ENCODE assay signal across 11 cellular contexts in the genomic region with DNA sequence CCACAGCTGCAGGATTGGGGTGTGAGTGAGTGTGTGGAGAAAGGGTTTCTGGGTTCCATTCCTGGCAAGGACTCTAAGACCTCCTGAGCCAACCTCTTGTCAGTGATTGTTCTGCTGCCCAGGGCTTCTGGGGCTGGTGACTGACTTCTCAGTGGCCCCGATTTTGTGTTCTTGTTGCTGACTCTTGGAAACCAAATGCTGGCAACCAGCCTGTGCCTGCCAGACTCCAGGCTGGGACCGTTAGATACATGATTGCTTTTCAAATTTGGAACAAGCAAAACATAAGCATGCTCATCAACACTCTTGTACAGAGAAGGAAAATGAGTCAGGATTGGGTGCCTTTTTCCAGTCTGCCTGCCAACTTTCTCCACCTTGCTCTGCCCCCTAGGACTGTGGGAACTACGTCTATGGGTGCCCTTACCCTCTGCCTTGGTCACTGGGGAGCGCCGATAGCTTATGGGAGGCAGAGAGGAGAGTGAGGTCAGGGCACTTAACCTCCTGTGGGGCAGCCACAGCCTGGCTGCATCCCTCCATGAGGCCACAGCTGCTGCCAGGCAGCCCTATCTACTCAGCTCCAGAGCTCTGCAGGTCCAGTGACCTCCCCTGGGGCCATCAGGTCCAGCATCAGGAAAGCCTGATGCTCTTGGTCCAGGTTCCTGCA. TPM values are rescaled to one million over a fixed set of nuclear protein-coding genes. Genes with fewer than 3 reads are reported as not detected.
DNase-seq lines count a peak whose midpoint lies in the region; ATAC-seq and TF ChIP-seq lines count a peak whose summit lies in the region.
"Had no signal": no experiment of that assay in that cellular context is flagged by ENCODE, and none has a peak within 500 bp of the region (broad histone marks: within the 10 kb centered on the region; RNA-seq: fewer than 3 reads in every experiment).

No MANE protein-coding gene starts in this region.

- peaks cover 5% of the 10 kb centered on the region for H3K4me1 Mint-ChIP-seq in endothelial cell (ENCODE audit: unreplicated experiment)

- no peak overlapping the region for H3K4me3 ChIP-seq in heart right ventricle
- no peak overlapping the region for H3K4me3 ChIP-seq in skin epidermis

- H3K27ac ChIP-seq in heart right ventricle (peak overlapping the region in 7 of 10 donors; percentile 13 to 76 (median 44)), skin epidermis (peak overlapping the region in 16 of 21 experiments; percentile 1 to 88 (median 65))
- H3K27ac ChIP-seq: brain microvascular endothelial cell had no signal

- peak; percentile 71 for DNase-seq in M059J (ENCODE audit: low read depth)
- DNase-seq in activated effector memory CD4-positive, alpha-beta T cell treated with Interleukin-2 at 50 U/mL for 16 hours: peak; percentile 8
- no peak for DNase-seq in heart right ventricle
- DNase-seq in COR-L47 (lab: John Stamatoyannopoulos, UW): no peak
- DNase-seq in endothelial cell (ENCODE audit: low spot score): no peak
- DNase-seq in COLO829 (ENCODE audit: low spot score): no peak
- DNase-seq: brain microvascular endothelial cell, NCI-H2081 treated with DMSO at 0.1 percent for 48 hours had no signal

- no peaks in the 10 kb centered on the region for H3K9me3 ChIP-seq in heart right ventricle

- ATAC-seq in heart right ventricle: peak; percentile 21 to 82 (median 70)
- no peak for ATAC-seq in GM19035 (IDR thresholded peaks at IDR 0.05; ENCODE audit: unreplicated experiment)

- H3K27me3 ChIP-seq in heart right ventricle: no peaks in the 10 kb centered on the region
- H3K27me3 ChIP-seq: brain microvascular endothelial cell had no signal

- H3K4me1 ChIP-seq in heart right ventricle: peaks cover 0 to 42% (median 21%) of the 10 kb centered on the region in 9 donors

- peaks cover 7% of the 10 kb centered on the region for H3K27me3 Mint-ChIP-seq in endothelial cell (ENCODE audit: unreplicated experiment)

- H3K9me3 Mint-ChIP-seq in endothelial cell (ENCODE audit: unreplicated experiment): no peaks in the 10 kb centered on the region

- no peaks in the 10 kb centered on the region for H3K36me3 Mint-ChIP-seq in endothelial cell (ENCODE audit: low read depth, unreplicated experiment)

- no peak overlapping the region for H3K27ac Mint-ChIP-seq in endothelial cell (ENCODE audit: unreplicated experiment)

- H3K4me3 Mint-ChIP-seq in endothelial cell (ENCODE audit: unreplicated experiment): no peak overlapping the region

- no peaks in the 10 kb centered on the region for H3K36me3 ChIP-seq in heart right ventricle
- H3K36me3 ChIP-seq: brain microvascular endothelial cell had no signal

- WGBS in heart right ventricle, 2 donors: 54 to 62% methylated on average over 5 of the region's 5 CpGs

- intact Hi-C loops in heart right ventricle (cut with DNase I): no loop called here

- TF ChIP-seq CTCF in heart right ventricle (IDR thresholded peaks at IDR 0.05) (no peak), endothelial cell (IDR thresholded peaks at IDR 0.05; ENCODE audit: unreplicated experiment) (no peak)

RNA-seq across cellular contexts. Expression of a gene that starts 39.3 kb away (rescaled TPM):
- total RNA-seq in M059J (2014; rRNA removed; shearing (Covaris generic)): not detected in 2 replicates
- total RNA-seq in heart right ventricle (under 1 TPM in 3 of 10 donors, not detected in 7; 0.49 to 0.61 (median 0.56) TPM), endothelial cell (ENCODE audit: unreplicated experiment) (not detected)
- polyA plus RNA-seq in heart right ventricle: not detected
- total RNA-seq: urinary bladder had no signal

Comparison
In these comparisons a context has a peak if more than half of its experiments do, and no peak if none do; other contexts are left out.
1. DNase-seq: peak in M059J (single experiment) and activated effector memory CD4-positive, alpha-beta T cell treated with Interleukin-2 at 50 U/mL for 16 hours (single experiment); none in heart right ventricle (0 of 2), COR-L47 (single experiment), endothelial cell (single experiment) and COLO829 (single experiment).